ENCODE assay signal across 20 cellular contexts in genomic region chr5:118578093-118578492, GRCh38.
DNase-seq lines count a peak whose midpoint lies in the region; ATAC-seq, FAIRE-seq and TF ChIP-seq lines count a peak whose summit lies in the region.
"Had no signal": no experiment of that assay in that cellular context is flagged by ENCODE, and none has a peak within 500 bp of the region (broad histone marks: within the 10 kb centered on the region; RNA-seq: fewer than 3 reads in every experiment).

No MANE protein-coding gene starts in this region.

- FAIRE-seq in GM12891 (lab: Jason Lieb, UNC), result no peak

- no peaks in the 10 kb centered on the region for H3K36me3 Mint-ChIP-seq in progenitor cell of endocrine pancreas (ENCODE audit: insufficient read depth)

- intact Hi-C loops in heart left ventricle (cut with DNase I), result no loop called here

- no peaks in the 10 kb centered on the region for H3K9me3 Mint-ChIP-seq in progenitor cell of endocrine pancreas (ENCODE audit: low read depth)
- H3K9me3 Mint-ChIP-seq: GM23338 had no signal

- no peak overlapping the region for H3K27ac Mint-ChIP-seq in progenitor cell of endocrine pancreas
- H3K27ac Mint-ChIP-seq: B cell; CD4-positive, alpha-beta T cell; GM23338 had no signal

- H3K36me3 ChIP-seq in WERI-Rb-1 (no peaks in the 10 kb centered on the region), heart left ventricle (no peaks in the 10 kb centered on the region)

- ATAC-seq in heart left ventricle, result peak; percentile 26 to 68 (median 54)
- ATAC-seq: GM23338 had no signal

- no peak overlapping the region for H3K4me3 Mint-ChIP-seq in progenitor cell of endocrine pancreas (ENCODE audit: low read depth)
- H3K4me3 Mint-ChIP-seq: B cell; CD4-positive, alpha-beta T cell; GM23338 had no signal

- H3K4me3 ChIP-seq in WERI-Rb-1 (ENCODE audit: low read depth, low read length) (no peak overlapping the region), heart left ventricle (no peak overlapping the region)
- H3K4me3 ChIP-seq: GM23338 had no signal

- H3K4me1 Mint-ChIP-seq in progenitor cell of endocrine pancreas (ENCODE audit: low read depth), result no peaks in the 10 kb centered on the region
- H3K4me1 Mint-ChIP-seq: B cell, GM23338 had no signal

- TF ChIP-seq CTCF in WERI-Rb-1 (IDR thresholded peaks at IDR 0.05; ENCODE audit: low read depth, low read length) (no peak), heart left ventricle (IDR thresholded peaks at IDR 0.05) (no peak), progenitor cell of endocrine pancreas (IDR thresholded peaks at IDR 0.05; ENCODE audit: unreplicated experiment) (no peak)

- no peaks in the 10 kb centered on the region for H3K27me3 ChIP-seq in WERI-Rb-1 (ENCODE audit: insufficient read depth, low read depth, severe bottlenecking)
- H3K27me3 ChIP-seq in heart left ventricle, result no peaks in the 10 kb centered on the region

- no peaks in the 10 kb centered on the region for H3K9me3 ChIP-seq in WERI-Rb-1 (ENCODE audit: severe bottlenecking)
- no peaks in the 10 kb centered on the region for H3K9me3 ChIP-seq in heart left ventricle

- H3K27ac ChIP-seq in WERI-Rb-1 (peak overlapping the region; percentile 40), heart left ventricle (no peak overlapping the region)
- H3K27ac ChIP-seq: RWPE1 had no signal

- H3K4me1 ChIP-seq in heart left ventricle, result peaks cover 0 to 10% (median 1%) of the 10 kb centered on the region in 12 donors

- H3K27me3 Mint-ChIP-seq in progenitor cell of endocrine pancreas, result no peaks in the 10 kb centered on the region
- H3K27me3 Mint-ChIP-seq: B cell; CD4-positive, alpha-beta T cell had no signal

- WGBS in heart left ventricle, 4 donors, result 22 to 65% (median 38%) methylated on average over 3 of the region's 3 CpGs

- DNase-seq in AG20443 (ENCODE audit: low spot score) (peak; percentile 25), WERI-Rb-1 (no peak), heart left ventricle (no peak), pons (ENCODE audit: low spot score) (peak; percentile 3), progenitor cell of endocrine pancreas (ENCODE audit: low spot score, unreplicated experiment) (no peak), islet precursor cell (no peak), GM12891 (ENCODE audit: insufficient read length, low spot score) (no peak)
- DNase-seq in activated CD4-positive, alpha-beta T cell treated with anti-CD3 and anti-CD28 coated beads, Interleukin-2, amount 50 U/mL, for 4 hours, result no peak
- DNase-seq: Calu3; CD4-positive, alpha-beta T cell; GDM1; NCI-H1436 treated with DMSO at 0.1 percent for 48 hours; NCI-H2081 treated with DMSO at 0.1 percent for 48 hours; NCI-H345; NCI-H69; NK-92 treated with Interleukin-12 subunit alpha and Interleukin-12 subunit beta, amount 100 ng/mL, for 24 hours; OCI-M1 had no signal

- TF ChIP-seq POLR2A in heart left ventricle (IDR thresholded peaks at IDR 0.05) (no peak), GM12891 (IDR thresholded peaks at IDR 0.05; ENCODE audit: low read depth, low read length) (no peak)

TF ChIP-seq in GM12891, 5 proteins besides CTCF, POLR2A, EP300 and RAD21:
- TF ChIP-seq PAX5 (IDR thresholded peaks at IDR 0.05; ENCODE audit: insufficient read depth, low read length, severe bottlenecking) (no peak), TAF1 (IDR thresholded peaks at IDR 0.05; ENCODE audit: low read depth, low read length) (no peak), POLR2AphosphoS5 (IDR thresholded peaks at IDR 0.05; ENCODE audit: low read depth, low read length) (no peak), SPI1 (IDR thresholded peaks at IDR 0.05; ENCODE audit: low read depth, low read length) (no peak), POU2F2 (IDR thresholded peaks at IDR 0.05; ENCODE audit: low read depth, low read length) (no peak)
TF ChIP-seq in GM12891: peak in this region for 0.

Comparison
In these comparisons a context has a peak if more than half of its experiments do, and no peak if none do; other contexts are left out.
1. DNase-seq: peak in AG20443 (single experiment) and pons (single experiment); none in WERI-Rb-1 (single experiment), heart left ventricle (0 of 5), progenitor cell of endocrine pancreas (single experiment), activated CD4-positive, alpha-beta T cell treated with anti-CD3 and anti-CD28 coated beads, Interleukin-2, amount 50 U/mL, for 4 hours (0 of 2), islet precursor cell (single experiment) and GM12891 (single experiment).